Comparison of ENCODE assay signal across 9 cellular contexts in the genomic region with DNA sequence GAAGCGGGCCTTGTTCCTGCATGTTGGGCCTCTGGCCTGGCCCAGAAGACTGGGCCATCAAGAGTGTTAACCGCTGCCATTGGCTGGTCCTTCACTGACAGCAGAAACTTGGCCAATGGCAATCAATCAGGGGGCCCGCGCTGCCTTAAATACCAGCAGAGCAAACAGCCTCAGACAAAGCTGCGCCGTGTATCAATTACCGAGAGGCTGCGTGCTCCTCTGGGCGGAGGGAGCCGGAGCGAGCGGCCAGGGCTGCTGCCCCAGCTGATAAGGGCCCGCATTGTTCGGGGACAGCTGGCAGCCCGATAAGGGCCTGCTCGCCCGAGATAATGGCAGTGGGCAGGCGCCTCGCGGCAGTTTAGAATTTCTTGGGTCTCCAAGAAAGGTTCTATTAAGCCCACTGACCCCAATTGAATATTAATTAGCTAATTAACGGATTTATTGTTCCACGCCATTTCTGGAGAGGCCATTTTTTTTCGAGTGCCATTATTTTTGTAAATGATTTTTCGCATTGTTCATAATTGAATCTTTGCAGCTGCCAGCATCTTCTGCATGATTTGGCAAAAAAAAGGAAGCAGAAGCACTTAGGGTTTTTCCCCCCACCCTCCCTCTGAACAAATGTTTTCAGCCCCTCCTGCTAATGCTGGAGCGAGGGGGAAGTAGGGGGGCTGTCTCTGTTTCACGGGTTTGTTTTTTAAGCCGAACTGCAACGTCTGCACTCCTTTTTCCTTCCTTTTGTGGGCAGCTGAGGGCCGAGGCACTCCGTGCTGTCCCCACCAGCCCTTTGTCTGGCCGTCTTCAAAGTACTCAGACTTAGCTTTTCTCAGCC. TPM values are rescaled to one million over a fixed set of nuclear protein-coding genes. Genes with fewer than 3 reads are reported as not detected.
DNase-seq lines count a peak whose midpoint lies in the region; ATAC-seq lines count a peak whose summit lies in the region.
"Had no signal": no experiment of that assay in that cellular context is flagged by ENCODE, and none has a peak within 500 bp of the region (broad histone marks: within the 10 kb centered on the region; RNA-seq: fewer than 3 reads in every experiment).

No MANE protein-coding gene starts in this region.

- H3K4me1 Mint-ChIP-seq in stimulated activated naive CD8-positive, alpha-beta T cell treated with anti-CD3 and anti-CD28 coated beads, Interleukin-15, Interleukin-2, amounts not matched to agents 100 ng/mL and 50 ng/mL, for 24 hours (ENCODE audit: low read depth): peaks cover 15% of the 10 kb centered on the region
- H3K4me1 Mint-ChIP-seq in central memory CD8-positive, alpha-beta T cell: peaks cover 7% of the 10 kb centered on the region

- ATAC-seq in stimulated activated naive CD8-positive, alpha-beta T cell treated with anti-CD3 and anti-CD28 coated beads, Interleukin-15, Interleukin-2, amounts not matched to agents 100 U/mL and 50 U/mL, for 24 hours: no peak
- ATAC-seq in central memory CD8-positive, alpha-beta T cell (replicated peaks; ENCODE audit: extremely low read depth, poor library complexity, severe bottlenecking): no peak
- ATAC-seq in GM19455 (IDR thresholded peaks at IDR 0.05; ENCODE audit: unreplicated experiment): no peak

- no peak for DNase-seq in stimulated activated naive CD8-positive, alpha-beta T cell treated with anti-CD3 and anti-CD28 coated beads, Interleukin-15, Interleukin-2, amounts not matched to agents 100 U/mL and 50 U/mL, for 24 hours
- DNase-seq in central memory CD8-positive, alpha-beta T cell (ENCODE audit: low spot score in 2 of 2): no peak
- DNase-seq in middle frontal gyrus (ENCODE audit: extremely low spot score, low spot score): peak; percentile 40
- DNase-seq in mesenteric fat pad (ENCODE audit: low spot score): no peak
- no peak for DNase-seq in NK-92 treated with Interleukin-12 subunit alpha and Interleukin-12 subunit beta, amount 100 ng/mL, for 24 hours (lab: John Stamatoyannopoulos, UW)
- no peak for DNase-seq in COLO829 (ENCODE audit: low spot score)

- H3K27ac Mint-ChIP-seq in stimulated activated naive CD8-positive, alpha-beta T cell treated with anti-CD3 and anti-CD28 coated beads, Interleukin-15, Interleukin-2, amounts not matched to agents 100 ng/mL and 50 ng/mL, for 24 hours: no peak overlapping the region
- no peak overlapping the region for H3K27ac Mint-ChIP-seq in central memory CD8-positive, alpha-beta T cell (ENCODE audit: low read depth)

- no peaks in the 10 kb centered on the region for H3K9me3 Mint-ChIP-seq in stimulated activated naive CD8-positive, alpha-beta T cell treated with anti-CD3 and anti-CD28 coated beads, Interleukin-15, Interleukin-2, amounts not matched to agents 100 ng/mL and 50 ng/mL, for 24 hours
- no peaks in the 10 kb centered on the region for H3K9me3 Mint-ChIP-seq in central memory CD8-positive, alpha-beta T cell

- no peaks in the 10 kb centered on the region for H3K36me3 Mint-ChIP-seq in stimulated activated naive CD8-positive, alpha-beta T cell treated with anti-CD3 and anti-CD28 coated beads, Interleukin-15, Interleukin-2, amounts not matched to agents 100 ng/mL and 50 ng/mL, for 24 hours (ENCODE audit: low read depth)
- peaks cover 2% of the 10 kb centered on the region for H3K36me3 Mint-ChIP-seq in central memory CD8-positive, alpha-beta T cell (ENCODE audit: insufficient read depth)

- H3K27me3 Mint-ChIP-seq in stimulated activated naive CD8-positive, alpha-beta T cell treated with anti-CD3 and anti-CD28 coated beads, Interleukin-15, Interleukin-2, amounts not matched to agents 100 ng/mL and 50 ng/mL, for 24 hours: peaks cover 32% of the 10 kb centered on the region
- peaks cover 85% of the 10 kb centered on the region for H3K27me3 Mint-ChIP-seq in central memory CD8-positive, alpha-beta T cell

- peak overlapping the region; percentile 35 for H3K4me3 Mint-ChIP-seq in stimulated activated naive CD8-positive, alpha-beta T cell treated with anti-CD3 and anti-CD28 coated beads, Interleukin-15, Interleukin-2, amounts not matched to agents 100 ng/mL and 50 ng/mL, for 24 hours
- H3K4me3 Mint-ChIP-seq in central memory CD8-positive, alpha-beta T cell: peak overlapping the region; percentile 10

RNA-seq across cellular contexts. Expression of a gene that starts 37.6 kb away (rescaled TPM):
- total RNA-seq in mesenteric fat pad: 2.3 TPM

RNA-seq across cellular contexts. Expression of a gene that starts 57.2 kb away (rescaled TPM):
- not detected for total RNA-seq in mesenteric fat pad
- total RNA-seq: SK-MEL-5 had no signal
